Comparison of ENCODE assay signal across 26 cellular contexts in the genomic region with DNA sequence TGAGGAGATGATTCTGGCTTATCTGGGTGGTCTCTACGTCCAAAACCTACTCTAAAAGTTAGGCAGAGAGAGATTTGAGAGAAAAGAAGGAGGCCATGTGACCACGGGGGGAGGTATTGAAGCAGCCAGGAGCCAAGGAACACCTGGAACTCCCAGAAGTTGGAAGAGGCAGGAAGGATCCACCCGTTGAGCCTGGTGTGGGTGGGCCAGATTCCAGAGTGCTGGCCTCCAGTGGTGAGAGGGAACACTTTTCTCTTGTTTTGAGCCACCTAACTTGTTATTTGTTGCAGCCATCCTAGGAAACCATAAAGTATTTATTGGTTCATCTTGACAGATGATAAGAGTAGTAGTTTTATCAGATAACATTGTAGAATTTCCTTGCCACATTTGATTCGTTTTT.
"Had no signal": no experiment of that assay in that cellular context is flagged by ENCODE, and none has a peak within 500 bp of the region (broad histone marks: within the 10 kb centered on the region; RNA-seq: fewer than 3 reads in every experiment).

No MANE protein-coding gene starts in this region.

- H3K9me3 ChIP-seq: esophagus muscularis mucosa, gastrocnemius medialis, heart right ventricle, neutrophil, psoas muscle, right lobe of liver, spleen, stomach, thoracic aorta, transverse colon had no signal

- H3K4me1 ChIP-seq: esophagus muscularis mucosa, gastrocnemius medialis, heart right ventricle, psoas muscle, right lobe of liver, spleen, stomach, transverse colon had no signal

- H3K27ac ChIP-seq: dorsolateral prefrontal cortex, esophagus muscularis mucosa, gastrocnemius medialis, heart right ventricle, neutrophil, psoas muscle, right lobe of liver, spleen, stomach, thoracic aorta, transverse colon had no signal

- DNase-seq: cortex of kidney; dorsolateral prefrontal cortex; effector CD8-positive, alpha-beta T cell; gastrocnemius medialis; heart right ventricle; hypothalamus; immature natural killer cell; kidney; left colon; left ventricle myocardium superior; naive thymus-derived CD8-positive, alpha-beta T cell; psoas muscle; retina; right lobe of liver; spleen; stimulated activated CD4-positive, alpha-beta T cell treated with anti-CD3 and anti-CD28 coated beads, Interleukin-15, amount 100 ng/mL, for 24 hours; stimulated activated CD4-positive, alpha-beta T cell treated with anti-CD3 and anti-CD28 coated beads, Interleukin-1b, Interleukin-23, amount 100 ng/mL, for 48 hours; stimulated activated naive CD4-positive, alpha-beta T cell; stomach; substantia nigra; transverse colon had no signal

- H3K27me3 ChIP-seq: dorsolateral prefrontal cortex, esophagus muscularis mucosa, gastrocnemius medialis, heart right ventricle, neutrophil, right lobe of liver, spleen, stomach, transverse colon had no signal

- H3K36me3 ChIP-seq: esophagus muscularis mucosa, gastrocnemius medialis, heart right ventricle, neutrophil, right lobe of liver, spleen, stomach, thoracic aorta, transverse colon had no signal

- H3K4me3 ChIP-seq: dorsolateral prefrontal cortex, esophagus muscularis mucosa, gastrocnemius medialis, heart right ventricle, lung, psoas muscle, right lobe of liver, spleen, stomach, thoracic aorta, transverse colon had no signal

- FAIRE-seq: endometrium, kidney had no signal

- ATAC-seq: gastrocnemius medialis; heart right ventricle; left colon; left ventricle myocardium superior; naive thymus-derived CD8-positive, alpha-beta T cell; psoas muscle; right lobe of liver had no signal
